In the genomic region with DNA sequence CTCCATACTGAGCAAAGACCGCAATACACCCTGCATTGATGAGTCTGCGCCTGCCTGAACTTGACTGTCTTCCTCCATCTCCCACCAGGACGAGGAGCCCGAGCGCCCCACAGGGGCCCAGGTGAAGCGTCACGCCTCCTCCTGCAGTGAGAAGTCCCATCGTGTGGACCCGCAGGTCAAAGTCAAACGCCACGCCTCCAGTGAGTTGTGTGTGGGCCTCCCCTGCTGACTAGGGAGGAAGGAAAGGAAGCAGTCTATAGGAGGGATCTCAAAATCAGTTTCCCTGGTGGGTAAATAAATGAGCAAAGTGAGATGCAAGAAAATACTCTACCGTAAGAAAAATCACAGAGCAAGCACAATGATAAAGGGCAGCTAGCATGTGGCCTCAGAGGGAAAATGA, we compare ENCODE assay signal across 23 cellular contexts. TPM values are rescaled to one million over a fixed set of nuclear protein-coding genes. Genes with fewer than 3 reads are reported as not detected.
DNase-seq lines count a peak whose midpoint lies in the region; ATAC-seq, FAIRE-seq and TF ChIP-seq lines count a peak whose summit lies in the region.
"Had no signal": no experiment of that assay in that cellular context is flagged by ENCODE, and none has a peak within 500 bp of the region (broad histone marks: within the 10 kb centered on the region; RNA-seq: fewer than 3 reads in every experiment).

No MANE protein-coding gene starts in this region.

- no peaks in the 10 kb centered on the region for H3K9me3 Mint-ChIP-seq in WTC11

- in situ Hi-C loops in gastrocnemius medialis (cut with MboI; ENCODE audit: low sequenced_read_pairs in 4 of 4), result loop anchor here in 1 of 4 donors (10.0 kb wide), 1 partner anchor 52 kb away; the partner anchor contains the start of gene IL17B

- intact Hi-C loops in kidney (cut with DNase I) (no loop called here), gastrocnemius medialis (cut with DNase I; ENCODE audit: low total_unique reads) (no loop called here)

- no peak overlapping the region for H3K4me3 ChIP-seq in H7 (ENCODE audit: insufficient read depth, low read depth, low read length)
- no peak overlapping the region for H3K4me3 ChIP-seq in kidney (ENCODE audit: low read length in 2 of 2)
- no peak overlapping the region for H3K4me3 ChIP-seq in gastrocnemius medialis

- ATAC-seq in WTC11 (peak; percentile 53), gastrocnemius medialis (no peak), GM19463 (IDR thresholded peaks at IDR 0.05; ENCODE audit: unreplicated experiment) (no peak)
- ATAC-seq: left lobe of liver had no signal

- TF ChIP-seq CTCF in WTC11 (IDR thresholded peaks at IDR 0.05), result no peak
- TF ChIP-seq CTCF in kidney (IDR thresholded peaks at IDR 0.05; ENCODE audit: borderline replicate concordance, extremely low read depth, insufficient read depth), result no peak
- no peak for TF ChIP-seq CTCF in gastrocnemius medialis (IDR thresholded peaks at IDR 0.05 in 4 of 5, conservative IDR thresholded peaks at IDR 0.05 in 1 of 5)

- H3K27me3 ChIP-seq in H7 (ENCODE audit: control insufficient read depth, insufficient read depth, low read length) (no peaks in the 10 kb centered on the region), gastrocnemius medialis (no peaks in the 10 kb centered on the region)

- no peak for TF ChIP-seq POLR2A in gastrocnemius medialis (IDR thresholded peaks at IDR 0.05)

- H3K36me3 ChIP-seq in H7 (replicated peaks; ENCODE audit: control insufficient read depth, insufficient read depth, low read length) (no peaks in the 10 kb centered on the region), kidney (ENCODE audit: control insufficient read depth in 1 of 2, insufficient read depth in 2 of 2, low read length in 2 of 2) (no peaks in the 10 kb centered on the region), gastrocnemius medialis (peaks cover 0 to 66% of the 10 kb centered on the region in 2 donors)

- H3K27me3 Mint-ChIP-seq in WTC11 (ENCODE audit: low read depth), result no peaks in the 10 kb centered on the region

- H3K27ac ChIP-seq in kidney (ENCODE audit: low read depth in 2 of 2, low read length in 2 of 2) (peak overlapping the region; percentile 51 to 59), gastrocnemius medialis (peak overlapping the region; percentile 22 to 60 (median 50))

- peak; percentile 47 for DNase-seq in H7
- no peak for DNase-seq in WTC11 (ENCODE audit: low spot score)
- DNase-seq in kidney, result no peak
- DNase-seq in gastrocnemius medialis, result no peak
- DNase-seq in retina, result no peak
- DNase-seq in epidermal melanocyte (ENCODE audit: insufficient read length, low spot score), result no peak
- DNase-seq: activated CD4-positive, alpha-beta T cell treated with anti-CD3 and anti-CD28 coated beads, Interleukin-2, amount 50 U/mL, for 48 hours; activated T-cell treated with anti-CD3 and anti-CD28 coated beads for 4 hours; amygdala; DMS153; GDM1; NCI-H1694; NCI-H2171 treated with DMSO at 0.1 percent for 48 hours; NCI-H748 treated with DMSO at 0.1 percent for 48 hours; occipital lobe had no signal

- H3K4me1 ChIP-seq in kidney (ENCODE audit: control insufficient read depth in 1 of 2, insufficient read depth in 1 of 2, low read depth in 1 of 2, low read length in 2 of 2), result peaks cover 20 to 30% of the 10 kb centered on the region in 2 donors
- peaks cover 9 to 24% of the 10 kb centered on the region in 2 donors for H3K4me1 ChIP-seq in gastrocnemius medialis

- H3K9me3 ChIP-seq in kidney (ENCODE audit: control insufficient read depth in 1 of 2, low read length in 2 of 2) (no peaks in the 10 kb centered on the region), gastrocnemius medialis (no peaks in the 10 kb centered on the region)

- no peak overlapping the region for H3K4me3 Mint-ChIP-seq in WTC11

- no peak for FAIRE-seq in kidney (lab: Jason Lieb, UNC)
- FAIRE-seq: frontal cortex had no signal

- H3K4me1 Mint-ChIP-seq in WTC11, result peaks cover 16% of the 10 kb centered on the region

- no peak overlapping the region for H3K27ac Mint-ChIP-seq in WTC11

- POLR2A ChIA-PET in WTC11 (lab: Charles Lee), result no interaction called here

- CTCF ChIA-PET in WTC11 (lab: Charles Lee), result interaction anchor here (1.5 to 1.9 kb wide), 2 partner anchors 8 to 83 kb away, joined by 3 to 6 read pairs; no protein-coding TSS in a partner anchor

- no peaks in the 10 kb centered on the region for H3K36me3 Mint-ChIP-seq in WTC11

- peak overlapping the region in 1 of 2 donors; percentile 14 for H3K9ac ChIP-seq in kidney (ENCODE audit: low read length in 2 of 2)

TF ChIP-seq in WTC11, 78 proteins besides CTCF, POLR2A, EP300 and RAD21 (continues in another document):
- TF ChIP-seq NR1H2 (CRISPR knock-in tag; IDR thresholded peaks at IDR 0.05) (no peak), ZNF317 (CRISPR knock-in tag; IDR thresholded peaks at IDR 0.05; ENCODE audit: borderline replicate concordance, low read depth) (no peak), ZNF263 (CRISPR knock-in tag; IDR thresholded peaks at IDR 0.05; ENCODE audit: low read depth) (no peak)
- TF ChIP-seq, protein P1, sequence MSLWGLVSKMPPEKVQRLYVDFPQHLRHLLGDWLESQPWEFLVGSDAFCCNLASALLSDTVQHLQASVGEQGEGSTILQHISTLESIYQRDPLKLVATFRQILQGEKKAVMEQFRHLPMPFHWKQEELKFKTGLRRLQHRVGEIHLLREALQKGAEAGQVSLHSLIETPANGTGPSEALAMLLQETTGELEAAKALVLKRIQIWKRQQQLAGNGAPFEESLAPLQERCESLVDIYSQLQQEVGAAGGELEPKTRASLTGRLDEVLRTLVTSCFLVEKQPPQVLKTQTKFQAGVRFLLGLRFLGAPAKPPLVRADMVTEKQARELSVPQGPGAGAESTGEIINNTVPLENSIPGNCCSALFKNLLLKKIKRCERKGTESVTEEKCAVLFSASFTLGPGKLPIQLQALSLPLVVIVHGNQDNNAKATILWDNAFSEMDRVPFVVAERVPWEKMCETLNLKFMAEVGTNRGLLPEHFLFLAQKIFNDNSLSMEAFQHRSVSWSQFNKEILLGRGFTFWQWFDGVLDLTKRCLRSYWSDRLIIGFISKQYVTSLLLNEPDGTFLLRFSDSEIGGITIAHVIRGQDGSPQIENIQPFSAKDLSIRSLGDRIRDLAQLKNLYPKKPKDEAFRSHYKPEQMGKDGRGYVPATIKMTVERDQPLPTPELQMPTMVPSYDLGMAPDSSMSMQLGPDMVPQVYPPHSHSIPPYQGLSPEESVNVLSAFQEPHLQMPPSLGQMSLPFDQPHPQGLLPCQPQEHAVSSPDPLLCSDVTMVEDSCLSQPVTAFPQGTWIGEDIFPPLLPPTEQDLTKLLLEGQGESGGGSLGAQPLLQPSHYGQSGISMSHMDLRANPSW (CRISPR knock-in tag; conservative IDR thresholded peaks at IDR 0.05; ENCODE audit: low read depth), result no peak
- TF ChIP-seq, protein P2, sequence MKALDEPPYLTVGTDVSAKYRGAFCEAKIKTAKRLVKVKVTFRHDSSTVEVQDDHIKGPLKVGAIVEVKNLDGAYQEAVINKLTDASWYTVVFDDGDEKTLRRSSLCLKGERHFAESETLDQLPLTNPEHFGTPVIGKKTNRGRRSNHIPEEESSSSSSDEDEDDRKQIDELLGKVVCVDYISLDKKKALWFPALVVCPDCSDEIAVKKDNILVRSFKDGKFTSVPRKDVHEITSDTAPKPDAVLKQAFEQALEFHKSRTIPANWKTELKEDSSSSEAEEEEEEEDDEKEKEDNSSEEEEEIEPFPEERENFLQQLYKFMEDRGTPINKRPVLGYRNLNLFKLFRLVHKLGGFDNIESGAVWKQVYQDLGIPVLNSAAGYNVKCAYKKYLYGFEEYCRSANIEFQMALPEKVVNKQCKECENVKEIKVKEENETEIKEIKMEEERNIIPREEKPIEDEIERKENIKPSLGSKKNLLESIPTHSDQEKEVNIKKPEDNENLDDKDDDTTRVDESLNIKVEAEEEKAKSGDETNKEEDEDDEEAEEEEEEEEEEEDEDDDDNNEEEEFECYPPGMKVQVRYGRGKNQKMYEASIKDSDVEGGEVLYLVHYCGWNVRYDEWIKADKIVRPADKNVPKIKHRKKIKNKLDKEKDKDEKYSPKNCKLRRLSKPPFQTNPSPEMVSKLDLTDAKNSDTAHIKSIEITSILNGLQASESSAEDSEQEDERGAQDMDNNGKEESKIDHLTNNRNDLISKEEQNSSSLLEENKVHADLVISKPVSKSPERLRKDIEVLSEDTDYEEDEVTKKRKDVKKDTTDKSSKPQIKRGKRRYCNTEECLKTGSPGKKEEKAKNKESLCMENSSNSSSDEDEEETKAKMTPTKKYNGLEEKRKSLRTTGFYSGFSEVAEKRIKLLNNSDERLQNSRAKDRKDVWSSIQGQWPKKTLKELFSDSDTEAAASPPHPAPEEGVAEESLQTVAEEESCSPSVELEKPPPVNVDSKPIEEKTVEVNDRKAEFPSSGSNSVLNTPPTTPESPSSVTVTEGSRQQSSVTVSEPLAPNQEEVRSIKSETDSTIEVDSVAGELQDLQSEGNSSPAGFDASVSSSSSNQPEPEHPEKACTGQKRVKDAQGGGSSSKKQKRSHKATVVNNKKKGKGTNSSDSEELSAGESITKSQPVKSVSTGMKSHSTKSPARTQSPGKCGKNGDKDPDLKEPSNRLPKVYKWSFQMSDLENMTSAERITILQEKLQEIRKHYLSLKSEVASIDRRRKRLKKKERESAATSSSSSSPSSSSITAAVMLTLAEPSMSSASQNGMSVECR (CRISPR knock-in tag; IDR thresholded peaks at IDR 0.05; ENCODE audit: borderline replicate concordance), result no peak

RNA-seq across cellular contexts. Expression of gene GRPEL2, which starts 22.8 kb away (rescaled TPM):
- 36.1 and 37.0 TPM in 2 replicates for total RNA-seq in H7 (2014; rRNA removed; shearing (Covaris generic))
- total RNA-seq in WTC11 (2021) (35.3 to 48.6 TPM (median 35.5 TPM) in 3 replicates), kidney (16.9 TPM), gastrocnemius medialis (10 to 100 TPM in 2 of 4 donors, 1 to 10 TPM in 2; 7.8 to 13.3 (median 9.9) TPM)
- 7.6 TPM for polyA plus RNA-seq in kidney (ENCODE audit: insufficient read depth, low read depth, low replicate concordance)

RNA-seq across cellular contexts. Expression of gene PCYOX1L, which starts 35.3 kb away (rescaled TPM):
- total RNA-seq in H7 (2014; rRNA removed; shearing (Covaris generic)), result 6.5 and 9.4 TPM in 2 replicates
- 8.1 to 19.2 TPM (median 17.2 TPM) in 3 replicates for total RNA-seq in WTC11 (2021)
- total RNA-seq in kidney, result 7.2 TPM
- 9.0 TPM for polyA plus RNA-seq in kidney (ENCODE audit: insufficient read depth, low read depth, low replicate concordance)
- total RNA-seq in gastrocnemius medialis, result 1 to 10 TPM in 3 of 4 donors, under 1 TPM in 1; 0.29 to 1.5 (median 1.2) TPM

RNA-seq across cellular contexts. Expression of gene AFAP1L1, which starts 50.9 kb away (rescaled TPM):
- total RNA-seq in H7 (2014; rRNA removed; shearing (Covaris generic)), result 2.2 and 3.3 TPM in 2 replicates
- total RNA-seq in WTC11 (2021) (5.7 to 8.4 TPM (median 6.9 TPM) in 3 replicates), kidney (14.8 TPM), gastrocnemius medialis (10 to 100 TPM; 28.6 to 39.9 (median 32.9) TPM)
- 4.8 TPM for polyA plus RNA-seq in kidney (ENCODE audit: insufficient read depth, low read depth, low replicate concordance)
- total RNA-seq: OCI-LY7; T-helper 1 cell treated with Interleukin-12 subunit alpha and Interleukin-12 subunit beta and Interleukin-4 antibody, amounts not matched to agents 30 ng/mL and 1 ng/mL, for 36 hours had no signal

RNA-seq across cellular contexts. Expression of gene IL17B, which starts 56.6 kb away (rescaled TPM):
- not detected in 2 replicates for total RNA-seq in H7 (2014; rRNA removed; shearing (Covaris generic))
- total RNA-seq in WTC11 (2021), result not detected in 3 replicates
- total RNA-seq in kidney, result 1.4 TPM
- 4.7 TPM for polyA plus RNA-seq in kidney (ENCODE audit: insufficient read depth, low read depth, low replicate concordance)
- total RNA-seq in gastrocnemius medialis, result 1 to 10 TPM in 1 of 4 donors, not detected in 3; 1.2 TPM
- total RNA-seq: cardiac septum; dermis microvascular lymphatic vessel endothelial cell; frontal cortex; left lobe of liver; occipital lobe; OCI-LY7; renal cortical epithelial cell; T-helper 1 cell treated with Interleukin-12 subunit alpha and Interleukin-12 subunit beta and Interleukin-4 antibody, amounts not matched to agents 30 ng/mL and 1 ng/mL, for 36 hours had no signal
